Comparison of ENCODE assay signal across 27 cellular contexts in the genomic region with DNA sequence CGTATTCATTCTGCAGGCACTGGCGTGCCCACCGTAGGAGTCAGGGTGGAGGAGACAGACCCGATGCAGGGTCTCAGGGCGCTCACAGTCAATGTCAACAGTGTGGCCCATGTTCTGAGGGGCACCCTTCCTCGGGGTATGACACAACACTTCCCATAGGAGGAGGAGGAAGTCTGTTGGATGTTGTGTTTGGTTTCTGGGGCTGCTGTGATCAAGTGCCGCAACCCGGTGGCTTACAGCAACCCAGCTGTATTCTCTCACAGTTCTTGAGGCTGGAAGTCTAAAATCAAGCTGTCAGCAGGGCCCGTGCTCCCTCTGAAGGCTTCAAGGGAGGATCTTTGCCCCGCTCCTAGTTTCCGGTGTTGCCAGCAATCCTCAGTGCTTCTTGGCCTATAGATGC. TPM values are rescaled to one million over a fixed set of nuclear protein-coding genes. Genes with fewer than 3 reads are reported as not detected.
"Had no signal": no experiment of that assay in that cellular context is flagged by ENCODE, and none has a peak within 500 bp of the region (broad histone marks: within the 10 kb centered on the region; RNA-seq: fewer than 3 reads in every experiment).

No MANE protein-coding gene starts in this region.

- H3K36me3 Mint-ChIP-seq: activated naive CD4-positive, alpha-beta T cell treated with anti-CD3 and anti-CD28 coated beads, Interleukin-2, amount 50 U/mL, for 24 hours; immature natural killer cell; naive thymus-derived CD4-positive, alpha-beta T cell had no signal

- H3K4me3 Mint-ChIP-seq: activated CD8-positive, alpha-beta T cell treated with anti-CD3 and anti-CD28 coated beads, Interleukin-2, amount 10 ng/mL, durations not matched to agents 7 days and 5 days; activated naive CD4-positive, alpha-beta T cell treated with anti-CD3 and anti-CD28 coated beads, Interleukin-2, amount 50 U/mL, for 24 hours; activated T-cell treated with anti-CD3 and anti-CD28 coated beads, Interleukin-2, amount 50 U/mL, for 4 hours; effector memory CD8-positive, alpha-beta T cell; immature natural killer cell; naive thymus-derived CD4-positive, alpha-beta T cell; stimulated activated effector memory CD8-positive, alpha-beta T cell treated with anti-CD3 and anti-CD28 coated beads, Interleukin-12 subunit alpha, Interleukin-12 subunit beta, amount 100 ng/mL, for 72 hours; stimulated activated naive CD8-positive, alpha-beta T cell treated with anti-CD3 and anti-CD28 coated beads, Interleukin-15, amount 100 ng/mL, for 72 hours; T-helper 17 cell had no signal

- H3K36me3 ChIP-seq: cardiac muscle cell, left lung, right lobe of liver, tibial nerve had no signal

- H3K27me3 Mint-ChIP-seq: activated naive CD4-positive, alpha-beta T cell treated with anti-CD3 and anti-CD28 coated beads, Interleukin-2, amount 50 U/mL, for 24 hours; effector memory CD8-positive, alpha-beta T cell had no signal

- ATAC-seq: activated CD4-positive, CD25-positive, alpha-beta regulatory T cell treated with anti-CD3 and anti-CD28 coated beads, Interleukin-2, amount 50 U/mL, for 24 hours; activated CD8-positive, alpha-beta T cell treated with anti-CD3 and anti-CD28 coated beads, Interleukin-2, amount 10 ng/mL, durations not matched to agents 7 days and 5 days; activated T-cell treated with anti-CD3 and anti-CD28 coated beads, Interleukin-2, amount 50 U/mL, for 4 hours; body of pancreas; effector memory CD8-positive, alpha-beta T cell; esophagus mucosa; left lung; naive thymus-derived CD4-positive, alpha-beta T cell; right lobe of liver; stimulated activated effector memory CD8-positive, alpha-beta T cell treated with anti-CD3 and anti-CD28 coated beads, Interleukin-12 subunit alpha, Interleukin-12 subunit beta, amount 100 ng/mL, for 72 hours; stimulated activated naive CD8-positive, alpha-beta T cell treated with anti-CD3 and anti-CD28 coated beads, Interleukin-15, amount 100 ng/mL, for 72 hours; T-helper 17 cell had no signal

- H3K27ac Mint-ChIP-seq: activated CD8-positive, alpha-beta T cell treated with anti-CD3 and anti-CD28 coated beads, Interleukin-2, amount 10 ng/mL, durations not matched to agents 7 days and 5 days; effector memory CD8-positive, alpha-beta T cell; immature natural killer cell; naive thymus-derived CD4-positive, alpha-beta T cell; stimulated activated effector memory CD8-positive, alpha-beta T cell treated with anti-CD3 and anti-CD28 coated beads, Interleukin-12 subunit alpha, Interleukin-12 subunit beta, amount 100 ng/mL, for 72 hours; T-helper 17 cell had no signal

- H3K9me3 ChIP-seq: body of pancreas, left lung, right lobe of liver, tibial nerve had no signal

- H3K27ac ChIP-seq: body of pancreas, cardiac muscle cell, left lung, right lobe of liver, tibial nerve had no signal

- DNase-seq: activated CD4-positive, alpha-beta T cell treated with anti-CD3 and anti-CD28 coated beads, Interleukin-2, amount 50 U/mL, for 1 hour; activated CD8-positive, alpha-beta T cell treated with anti-CD3 and anti-CD28 coated beads, Interleukin-2, amount 10 ng/mL, durations not matched to agents 7 days and 5 days; activated T-cell treated with anti-CD3 and anti-CD28 coated beads, Interleukin-2, amount 50 U/mL, for 4 hours; anterior cingulate cortex; body of pancreas; effector memory CD8-positive, alpha-beta T cell; foreskin melanocyte; immature natural killer cell; kidney glomerular epithelial cell; left lung; naive thymus-derived CD4-positive, alpha-beta T cell; occipital lobe; small intestine; stimulated activated CD4-positive, alpha-beta T cell treated with anti-CD3 and anti-CD28 coated beads, Interleukin-2, amount 100 ng/mL, for 24 hours; stimulated activated naive CD8-positive, alpha-beta T cell treated with anti-CD3 and anti-CD28 coated beads, Interleukin-15, amount 100 ng/mL, for 72 hours; T-helper 17 cell had no signal

- H3K9me3 Mint-ChIP-seq: activated naive CD4-positive, alpha-beta T cell treated with anti-CD3 and anti-CD28 coated beads, Interleukin-2, amount 50 U/mL, for 24 hours; activated T-cell treated with anti-CD3 and anti-CD28 coated beads, Interleukin-2, amount 50 U/mL, for 4 hours; effector memory CD8-positive, alpha-beta T cell; immature natural killer cell; neural crest cell; stimulated activated effector memory CD8-positive, alpha-beta T cell treated with anti-CD3 and anti-CD28 coated beads, Interleukin-12 subunit alpha, Interleukin-12 subunit beta, amount 100 ng/mL, for 72 hours; stimulated activated naive CD8-positive, alpha-beta T cell treated with anti-CD3 and anti-CD28 coated beads, Interleukin-15, amount 100 ng/mL, for 72 hours had no signal

- H3K4me1 Mint-ChIP-seq: activated naive CD4-positive, alpha-beta T cell treated with anti-CD3 and anti-CD28 coated beads, Interleukin-2, amount 50 U/mL, for 24 hours; neural crest cell had no signal

- H3K4me3 ChIP-seq: body of pancreas, cardiac muscle cell, left lung, right lobe of liver, tibial nerve had no signal

- H3K4me1 ChIP-seq: body of pancreas had no signal

- H3K27me3 ChIP-seq: body of pancreas, cardiac muscle cell, right lobe of liver had no signal

RNA-seq across cellular contexts. Expression of gene GMCL2, which starts 11.5 kb away (rescaled TPM):
- total RNA-seq: activated CD8-positive, alpha-beta T cell treated with anti-CD3 and anti-CD28 coated beads, Interleukin-2, amount 10 ng/mL, durations not matched to agents 7 days and 5 days; activated T-cell treated with anti-CD3 and anti-CD28 coated beads, Interleukin-2, amount 50 U/mL, for 4 hours; body of pancreas; cardiac muscle cell; dermis microvascular lymphatic vessel endothelial cell; endothelial cell of umbilical vein; esophagus mucosa; left lung; lung microvascular endothelial cell; naive thymus-derived CD4-positive, alpha-beta T cell; neural crest cell; occipital lobe; right lobe of liver; T-helper 17 cell; tibial nerve had no signal
